ENCODE assay signal across 24 cellular contexts in the genomic region with DNA sequence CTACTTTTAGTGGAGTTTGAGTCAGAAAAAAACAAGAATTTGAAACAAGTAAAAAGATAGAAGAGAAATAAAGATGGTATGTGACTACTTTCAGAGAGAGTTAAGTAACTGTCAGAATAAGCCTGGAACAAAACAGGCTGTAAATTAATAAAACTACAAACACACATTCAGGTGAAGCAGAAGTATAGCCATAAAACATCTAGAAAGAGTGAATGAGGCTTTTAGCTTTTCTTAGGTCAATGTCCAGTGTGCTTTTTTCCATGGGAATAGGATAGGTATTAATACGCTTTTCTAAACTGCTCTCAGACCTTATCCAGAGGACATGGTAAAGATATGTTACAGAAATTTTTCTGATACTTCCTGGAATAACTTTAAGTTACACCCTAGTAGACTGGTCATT.
"Had no signal": no experiment of that assay in that cellular context is flagged by ENCODE, and none has a peak within 500 bp of the region (broad histone marks: within the 10 kb centered on the region; RNA-seq: fewer than 3 reads in every experiment).

No MANE protein-coding gene starts in this region.

- H3K9ac ChIP-seq: KMS-11 had no signal

- H3K4me3 ChIP-seq: MG63 had no signal

- H3K4me1 Mint-ChIP-seq: WTC11 had no signal

- H3K27ac Mint-ChIP-seq: activated CD8-positive, alpha-beta T cell treated with anti-CD3 and anti-CD28 coated beads, Interleukin-2, amount 10 ng/mL, durations not matched to agents 7 days and 5 days; activated naive CD4-positive, alpha-beta T cell treated with anti-CD3 and anti-CD28 coated beads, Interleukin-2, amount 50 U/mL, for 72 hours; T-helper 17 cell; WTC11 had no signal

- H3K9me3 ChIP-seq: MG63 had no signal

- ATAC-seq: activated CD8-positive, alpha-beta T cell treated with anti-CD3 and anti-CD28 coated beads, Interleukin-2, amount 10 ng/mL, durations not matched to agents 7 days and 5 days; activated naive CD4-positive, alpha-beta T cell treated with anti-CD3 and anti-CD28 coated beads, Interleukin-2, amount 50 U/mL, for 72 hours; T-helper 17 cell; WTC11 had no signal

- DNase-seq: activated CD4-positive, alpha-beta T cell treated with anti-CD3 and anti-CD28 coated beads for 48 hours; activated CD4-positive, alpha-beta T cell treated with anti-CD3 and anti-CD28 coated beads, Interleukin-2, amount 50 U/mL, for 4 hours; activated CD4-positive, CD25-positive, alpha-beta regulatory T cell treated with anti-CD3 and anti-CD28 coated beads, Interleukin-2, amount 50 U/mL, for 72 hours; activated CD8-positive, alpha-beta memory T cell treated with anti-CD3 and anti-CD28 coated beads, Interleukin-2, amount 50 U/mL, for 48 hours; activated CD8-positive, alpha-beta T cell treated with anti-CD3 and anti-CD28 coated beads, Interleukin-2, amount 10 ng/mL, durations not matched to agents 7 days and 5 days; activated effector memory CD4-positive, alpha-beta T cell treated with Interleukin-2 at 50 U/mL for 16 hours; activated naive CD4-positive, alpha-beta T cell treated with Interleukin-2 at 50 U/mL for 16 hours; activated T-cell treated with anti-CD3 and anti-CD28 coated beads, Interleukin-2, amount 50 U/mL, for 1 hour; MG63; MV-4-11; NCI-H1092 treated with DMSO at 0.1 percent for 48 hours; NCI-H1436; NCI-H1694 treated with DMSO at 0.1 percent for 48 hours; NCI-H2029 treated with DMSO at 0.1 percent for 48 hours; NCI-H345; NCI-H510A; NCI-H69; NK-92 treated with Interleukin-12 subunit alpha and Interleukin-12 subunit beta, amount 100 ng/mL, for 24 hours; SIG-M5; T-helper 17 cell; T-helper 9 cell had no signal

- H3K27me3 Mint-ChIP-seq: T-helper 17 cell had no signal

- H3K27ac ChIP-seq: KMS-11 had no signal

- H3K4me2 ChIP-seq: KMS-11 had no signal

- H3K27me3 ChIP-seq: MG63 had no signal

- H3K4me3 Mint-ChIP-seq: activated CD8-positive, alpha-beta T cell treated with anti-CD3 and anti-CD28 coated beads, Interleukin-2, amount 10 ng/mL, durations not matched to agents 7 days and 5 days; T-helper 17 cell; WTC11 had no signal
